Comparison of ENCODE assay signal across 8 cellular contexts in genomic region chr5:135462304-135462703, GRCh38. TPM values are rescaled to one million over a fixed set of nuclear protein-coding genes. Genes with fewer than 3 reads are reported as not detected.
A peak's percentile ranks its signal among the peaks of the same experiment; 100 is the strongest.
DNase-seq lines count a peak whose midpoint lies in the region; ATAC-seq and TF ChIP-seq lines count a peak whose summit lies in the region.

No MANE protein-coding gene starts in this region.

- ATAC-seq in DND-41 (ENCODE audit: insufficient read depth, low read depth) (peak; percentile 91), left lobe of liver (peak; percentile 39), HG02970 (IDR thresholded peaks at IDR 0.05; ENCODE audit: low FRiP score, unreplicated experiment) (no peak)

- CTCF ChIA-PET in SK-N-SH (lab: Yijun Ruan, JAX): interaction anchor here (0.8 to 18.5 kb wide), 22 partner anchors 9 to 372 kb away, joined by 3 to 791 read pairs (median 4); partner anchors contain the start of genes CXCL14, DCANP1 and TIFAB

- H4K20me1 ChIP-seq in DND-41 (ENCODE audit: insufficient read depth, low read length): no peaks in the 10 kb centered on the region
- H4K20me1 ChIP-seq in GM23248 (ENCODE audit: insufficient read depth): no peaks in the 10 kb centered on the region
- H4K20me1 ChIP-seq in SK-N-SH (ENCODE audit: insufficient read depth): no peaks in the 10 kb centered on the region

- peak overlapping the region; percentile 16; the same call in 1 of the 2 replicates for H3K4me2 ChIP-seq in DND-41 (ENCODE audit: insufficient read depth, low read length)
- no peak overlapping the region for H3K4me2 ChIP-seq in GM23248 (ENCODE audit: unreplicated experiment)
- H3K4me2 ChIP-seq in SK-N-SH: no peak overlapping the region

- POLR2A ChIA-PET in SK-N-SH (lab: Yijun Ruan, JAX): interaction anchor here (0.6 kb wide), 1 partner anchor 129 kb away, joined by 3 read pairs; no protein-coding TSS in a partner anchor

- no peaks in the 10 kb centered on the region for H3K9me3 ChIP-seq in DND-41 (ENCODE audit: insufficient read depth, low read length, severe bottlenecking)
- H3K9me3 ChIP-seq in GM23248 (ENCODE audit: low read depth): no peaks in the 10 kb centered on the region
- H3K9me3 ChIP-seq in SK-N-SH: no peaks in the 10 kb centered on the region

- H3K27ac ChIP-seq in DND-41 (ENCODE audit: low read length): no peak overlapping the region
- H3K27ac ChIP-seq in GM23248: no peak overlapping the region
- H3K27ac ChIP-seq in SK-N-SH (ENCODE audit: low read depth in 2 of 2, low read length in 1 of 2): no peak overlapping the region

- H3K79me2 ChIP-seq in DND-41 (ENCODE audit: insufficient read depth, low read length) (no peaks in the 10 kb centered on the region), GM23248 (ENCODE audit: insufficient read depth) (no peaks in the 10 kb centered on the region), SK-N-SH (ENCODE audit: insufficient read depth) (no peaks in the 10 kb centered on the region)

- no peak for TF ChIP-seq EP300 in SK-N-SH (IDR thresholded peaks at IDR 0.05; ENCODE audit: borderline replicate concordance in 1 of 2, low read depth in 1 of 2, low read length in 1 of 2)

- H3K4me3 ChIP-seq in DND-41 (ENCODE audit: low read depth in 1 of 2, low read length in 2 of 2) (no peak overlapping the region), GM23248 (no peak overlapping the region), SK-N-SH (ENCODE audit: low read depth in 2 of 2, low read length in 1 of 2) (no peak overlapping the region)

- H3F3A ChIP-seq in GM23248 (ENCODE audit: insufficient read depth) (no peaks in the 10 kb centered on the region), SK-N-SH (replicated peaks; ENCODE audit: insufficient read depth) (no peaks in the 10 kb centered on the region)

- H3K36me3 ChIP-seq in DND-41 (ENCODE audit: insufficient read depth, low read length): no peaks in the 10 kb centered on the region
- no peaks in the 10 kb centered on the region for H3K36me3 ChIP-seq in GM23248 (ENCODE audit: low read depth)
- no peaks in the 10 kb centered on the region for H3K36me3 ChIP-seq in SK-N-SH (replicated peaks in 1 of 2; ENCODE audit: control insufficient read depth in 1 of 2, insufficient read depth in 2 of 2, low read length in 1 of 2)

- H3K4me1 ChIP-seq in DND-41 (ENCODE audit: insufficient read depth, low read length) (0 out of 2 replicates have a peak, but pooled peaks cover 5% of the 10 kb centered on the region), GM23248 (ENCODE audit: insufficient read depth) (peaks cover 5% of the 10 kb centered on the region), SK-N-SH (ENCODE audit: control insufficient read depth in 1 of 2, insufficient read depth in 2 of 2, low read depth in 1 of 2, low read length in 1 of 2) (peaks cover 0 to 3% of the 10 kb centered on the region in 2 experiments; a peak in 1 of 4 replicates)

- in situ Hi-C loops in GM23248 (cut with MboI): loop anchor here (10.0 kb wide), 1 partner anchor 352 kb away; no protein-coding TSS in a partner anchor

- no peak overlapping the region for H3K9ac ChIP-seq in DND-41 (ENCODE audit: low read depth, low read length)
- H3K9ac ChIP-seq in GM23248: no peak overlapping the region
- no peak overlapping the region for H3K9ac ChIP-seq in SK-N-SH

- H3K9me2 ChIP-seq in GM23248 (ENCODE audit: insufficient read depth): no peaks in the 10 kb centered on the region
- H3K9me2 ChIP-seq in SK-N-SH: no peaks in the 10 kb centered on the region

- TF ChIP-seq CTCF in DND-41 (IDR thresholded peaks at IDR 0.05; ENCODE audit: borderline replicate concordance, extremely low read depth, low read length, poor library complexity, severe bottlenecking): peak; percentile 81
- peak; percentile 60 for TF ChIP-seq CTCF in SK-N-SH (IDR thresholded peaks at IDR 0.05)

- H2AFZ ChIP-seq in DND-41 (ENCODE audit: low read depth, low read length) (no peak overlapping the region), GM23248 (no peak overlapping the region), SK-N-SH (ENCODE audit: low read depth) (no peak overlapping the region)

- DNase-seq in DND-41 (peak; percentile 85), GM23248 (peak; percentile 63), NCI-H1417 treated with DMSO at 0.1 percent for 48 hours (lab: John Stamatoyannopoulos, UW) (peak; percentile 33), SK-N-SH (peak; percentile 68), astrocyte of the hippocampus (ENCODE audit: low read depth, low spot score) (peak; percentile 62), left lobe of liver (ENCODE audit: low spot score) (no peak)
- peak; percentile 8 to 15 for DNase-seq in stimulated activated CD8-positive, alpha-beta memory T cell treated with anti-CD3 and anti-CD28 coated beads, Interleukin-7, amount 100 ng/mL, for 4 hours (ENCODE audit: low read depth in 2 of 2)

- peak; percentile 59 for TF ChIP-seq RAD21 in SK-N-SH (IDR thresholded peaks at IDR 0.05; ENCODE audit: low read length)

- peaks cover 20% of the 10 kb centered on the region for H3K27me3 ChIP-seq in DND-41 (ENCODE audit: insufficient read depth, low read length, poor library complexity)
- peaks cover 12% of the 10 kb centered on the region for H3K27me3 ChIP-seq in GM23248 (replicated peaks; ENCODE audit: insufficient read depth)
- H3K27me3 ChIP-seq in SK-N-SH (ENCODE audit: insufficient read depth): peaks cover 69% of the 10 kb centered on the region

- WGBS in GM23248 (ENCODE audit: low coverage in 1 of 2, low lambda C conversion rate in 2 of 2, missing lambda C conversion rate in 2 of 2), 2 experiments: 35 to 39% methylated on average over 6 of the region's 6 CpGs
- WGBS in SK-N-SH (ENCODE audit: low lambda C conversion rate): 3% methylated on average over 5 of the region's 6 CpGs

TF ChIP-seq in SK-N-SH, 30 proteins besides CTCF, POLR2A, EP300 and RAD21 (continues in another document):
- no peak for TF ChIP-seq EZH2phosphoT487 (IDR thresholded peaks at IDR 0.05; ENCODE audit: borderline replicate concordance, low read depth)
- no peak for TF ChIP-seq PBX3 (IDR thresholded peaks at IDR 0.05)
- TF ChIP-seq NRF1 (IDR thresholded peaks at IDR 0.05; ENCODE audit: low read depth, low read length): no peak
- no peak for TF ChIP-seq POLR2AphosphoS5 (IDR thresholded peaks at IDR 0.05; ENCODE audit: low read depth, low read length)
- TF ChIP-seq TCF12 (IDR thresholded peaks at IDR 0.05): no peak
- TF ChIP-seq USF1 (IDR thresholded peaks at IDR 0.05; ENCODE audit: borderline replicate concordance, low read depth): no peak
- no peak for TF ChIP-seq REST (IDR thresholded peaks at IDR 0.05; ENCODE audit: low read depth, low read length)

RNA-seq across cellular contexts. Expression of gene TIFAB, which starts 10.2 kb away (rescaled TPM):
- not detected in 2 replicates for total RNA-seq in GM23248 (2014; rRNA removed; shearing (Covaris generic))
- not detected in 2 replicates for polyA plus RNA-seq in GM23248 (2016; fragmentation: Nextera tagmentation; extraction: Ambion mirVana)
- polyA plus RNA-seq in SK-N-SH (2012; rRNA removed): not detected in 2 replicates
- polyA plus RNA-seq in SK-N-SH (2012; cell fraction: cytosol; rRNA removed): not detected in 2 replicates
- polyA plus RNA-seq in SK-N-SH (2012; cell fraction: nucleus; rRNA removed): not detected in 2 replicates
- not detected for total RNA-seq in left lobe of liver

RNA-seq across cellular contexts. Expression of gene DCANP1, which starts 15.2 kb away (rescaled TPM):
- total RNA-seq in GM23248 (2014; rRNA removed; shearing (Covaris generic)): not detected in 2 replicates
- polyA plus RNA-seq in GM23248 (2016; fragmentation: Nextera tagmentation; extraction: Ambion mirVana) (not detected in 2 replicates), SK-N-SH (2012; rRNA removed) (not detected in 2 replicates)
- not detected in 2 replicates for polyA plus RNA-seq in SK-N-SH (2012; cell fraction: cytosol; rRNA removed)
- not detected in 2 replicates for polyA plus RNA-seq in SK-N-SH (2012; cell fraction: nucleus; rRNA removed)
- total RNA-seq in left lobe of liver: not detected
